In genomic region chr16:55056585-55057520, GRCh38 we compare ENCODE assay signal across 9 cellular contexts.
DNase-seq lines count a peak whose midpoint lies in the region; ATAC-seq and TF ChIP-seq lines count a peak whose summit lies in the region.
"Had no signal": no experiment of that assay in that cellular context is flagged by ENCODE, and none has a peak within 500 bp of the region (broad histone marks: within the 10 kb centered on the region; RNA-seq: fewer than 3 reads in every experiment).

No MANE protein-coding gene starts in this region.

- H3K36me3 ChIP-seq in CD8-positive, alpha-beta T cell (ENCODE audit: insufficient read depth, low read length), result no peaks in the 10 kb centered on the region
- no peaks in the 10 kb centered on the region for H3K36me3 ChIP-seq in ectodermal cell (ENCODE audit: control insufficient read depth, insufficient read depth, low read length)

- peaks cover 44% of the 10 kb centered on the region for H3K27me3 Mint-ChIP-seq in CD8-positive, alpha-beta T cell (ENCODE audit: low read depth)
- H3K27me3 Mint-ChIP-seq in nephron (ENCODE audit: low read depth), result peaks cover 75% of the 10 kb centered on the region

- POLR2A ChIA-PET in CD8-positive, alpha-beta T cell (lab: Charles Lee), result no interaction called here
- POLR2A ChIA-PET in RWPE1 (lab: Yijun Ruan, JAX; ENCODE audit: low non-redundant PET), result no interaction called here

- intact Hi-C loops in CD8-positive, alpha-beta T cell (cut with DNase I, micrococcal nuclease), result no loop called here

- H3K27ac Mint-ChIP-seq in CD8-positive, alpha-beta T cell, result no peak overlapping the region
- H3K27ac Mint-ChIP-seq in nephron, result no peak overlapping the region

- no peak for ATAC-seq in CD8-positive, alpha-beta T cell
- ATAC-seq: HepG2 had no signal

- H3K4me3 ChIP-seq in CD8-positive, alpha-beta T cell (ENCODE audit: low read depth, low read length), result no peak overlapping the region
- peak overlapping the region; percentile 31 for H3K4me3 ChIP-seq in ectodermal cell (ENCODE audit: insufficient read depth, low read depth, low read length)

- H3K4me3 Mint-ChIP-seq in CD8-positive, alpha-beta T cell, result peak overlapping the region; percentile 6
- H3K4me3 Mint-ChIP-seq in nephron, result peak overlapping the region; percentile 77 to 84 (median 80)

- TF ChIP-seq CTCF in CD8-positive, alpha-beta T cell (IDR thresholded peaks at IDR 0.05), result no peak
- TF ChIP-seq CTCF in nephron (IDR thresholded peaks at IDR 0.05; ENCODE audit: unreplicated experiment in 3 of 3) (peak in 1 of 3 experiments; percentile 33), RWPE1 (conservative IDR thresholded peaks at IDR 0.05; ENCODE audit: low read depth) (no peak)

- 5 to 6% methylated on average over 66 to 68 of the region's 68 CpGs for WGBS in ectodermal cell, 2 experiments

- H3K27ac ChIP-seq in CD8-positive, alpha-beta T cell (ENCODE audit: low read depth, low read length), result no peak overlapping the region
- H3K27ac ChIP-seq in ectodermal cell (ENCODE audit: insufficient read depth, low read depth, low read length, poor library complexity, severe bottlenecking) (no peak overlapping the region), RWPE1 (no peak overlapping the region)

- no peaks in the 10 kb centered on the region for H3K36me3 Mint-ChIP-seq in CD8-positive, alpha-beta T cell
- peaks cover 4% of the 10 kb centered on the region for H3K36me3 Mint-ChIP-seq in nephron (ENCODE audit: low read depth)

- H3K4me1 ChIP-seq in CD8-positive, alpha-beta T cell (ENCODE audit: insufficient read depth, low read length), result no peaks in the 10 kb centered on the region
- peaks cover 6% of the 10 kb centered on the region for H3K4me1 ChIP-seq in ectodermal cell (ENCODE audit: control insufficient read depth, insufficient read depth, low read length)

- H3K27me3 ChIP-seq in CD8-positive, alpha-beta T cell (ENCODE audit: insufficient read depth, low read length), result peaks cover 6% of the 10 kb centered on the region
- peaks cover 36% of the 10 kb centered on the region for H3K27me3 ChIP-seq in ectodermal cell (ENCODE audit: control insufficient read depth, insufficient read depth, low read length, poor library complexity, severe bottlenecking)

- CTCF ChIA-PET in CD8-positive, alpha-beta T cell (lab: Charles Lee), result no interaction called here
- CTCF ChIA-PET in RWPE1 (lab: Yijun Ruan, JAX), result interaction anchor here (0.6 to 0.7 kb wide), 2 partner anchors 25 to 200 kb away, joined by 3 read pairs; no protein-coding TSS in a partner anchor

- no peak for DNase-seq in CD8-positive, alpha-beta T cell
- peak; percentile 59 for DNase-seq in NCI-H1092 treated with DMSO at 0.1 percent for 48 hours (lab: John Stamatoyannopoulos, UW)
- DNase-seq in HT-29 (ENCODE audit: low spot score), result no peak
- no peak for DNase-seq in OCI-M1 (lab: John Stamatoyannopoulos, UW)
- no peak for DNase-seq in stimulated activated CD4-positive, alpha-beta T cell treated with anti-CD3 and anti-CD28 coated beads, Interleukin-4, amount 100 ng/mL, for 24 hours
- no peak for DNase-seq in RWPE1 (ENCODE audit: low spot score)

- no peaks in the 10 kb centered on the region for H3K9me3 Mint-ChIP-seq in CD8-positive, alpha-beta T cell
- peaks cover 14% of the 10 kb centered on the region for H3K9me3 Mint-ChIP-seq in nephron

- no peaks in the 10 kb centered on the region for H3K9me3 ChIP-seq in CD8-positive, alpha-beta T cell (ENCODE audit: low read length)
- H3K9me3 ChIP-seq in ectodermal cell (ENCODE audit: control insufficient read depth, low read length), result no peaks in the 10 kb centered on the region

- H3K4me1 Mint-ChIP-seq in CD8-positive, alpha-beta T cell (ENCODE audit: low read depth), result peaks cover 3% of the 10 kb centered on the region
- H3K4me1 Mint-ChIP-seq in nephron, result peaks cover 11% of the 10 kb centered on the region
